ENCODE assay signal across 10 cellular contexts in genomic region chr5:37859805-37860204, GRCh38. TPM values are rescaled to one million over a fixed set of nuclear protein-coding genes. Genes with fewer than 3 reads are reported as not detected.
DNase-seq lines count a peak whose midpoint lies in the region; ATAC-seq and TF ChIP-seq lines count a peak whose summit lies in the region.
"Had no signal": no experiment of that assay in that cellular context is flagged by ENCODE, and none has a peak within 500 bp of the region (broad histone marks: within the 10 kb centered on the region; RNA-seq: fewer than 3 reads in every experiment).

No MANE protein-coding gene starts in this region.

- no peaks in the 10 kb centered on the region for H3K36me3 Mint-ChIP-seq in activated T-helper 2 cell treated with anti-CD3 and anti-CD28 coated beads, Interferon-gamma antibody, Interleukin-2, Interleukin-4, amounts not matched to agents 10 μg/mL and 5 μg/mL and 100 μg/mL, durations not matched to agents 14 hours and 24 hours and 36 hours (ENCODE audit: low read depth)
- no peaks in the 10 kb centered on the region for H3K36me3 Mint-ChIP-seq in CD14-positive monocyte
- peaks cover 3% of the 10 kb centered on the region; the same call in 1 of the 2 replicates for H3K36me3 Mint-ChIP-seq in WTC11

- H3K4me3 Mint-ChIP-seq in activated T-helper 2 cell treated with anti-CD3 and anti-CD28 coated beads, Interferon-gamma antibody, Interleukin-2, Interleukin-4, amounts not matched to agents 10 μg/mL and 5 μg/mL and 100 μg/mL, durations not matched to agents 14 hours and 24 hours and 36 hours (ENCODE audit: low read depth), result no peak overlapping the region
- H3K4me3 Mint-ChIP-seq in CD14-positive monocyte (no peak overlapping the region), WTC11 (no peak overlapping the region)
- H3K4me3 Mint-ChIP-seq: activated T-helper 17 cell treated with anti-CD3 and anti-CD28 coated beads, Interleukin-2, amount 50 U/mL, for 72 hours had no signal

- H3K4me2 ChIP-seq in Karpas-422 (ENCODE audit: low read depth, low read length, poor library complexity, severe bottlenecking), result no peak overlapping the region

- no peak for TF ChIP-seq POLR2A in gastrocnemius medialis (IDR thresholded peaks at IDR 0.05)

- H3K27ac ChIP-seq in Karpas-422 (ENCODE audit: low read length) (no peak overlapping the region), gastrocnemius medialis (no peak overlapping the region)

- intact Hi-C loops in activated T-helper 2 cell treated with anti-CD3 and anti-CD28 coated beads, Interferon-gamma antibody, Interleukin-2, Interleukin-4, amounts not matched to agents 10 μg/mL and 5 μg/mL and 100 μg/mL, durations not matched to agents 14 hours and 24 hours and 36 hours (cut with micrococcal nuclease), result no loop called here
- intact Hi-C loops in CD14-positive monocyte (cut with micrococcal nuclease) (no loop called here), gastrocnemius medialis (cut with DNase I; ENCODE audit: low total_unique reads) (no loop called here)

- no peaks in the 10 kb centered on the region for H4K20me1 ChIP-seq in Karpas-422 (ENCODE audit: insufficient read depth, low read depth, low read length)

- no peaks in the 10 kb centered on the region for H3K9me2 ChIP-seq in Karpas-422 (replicated peaks; ENCODE audit: insufficient read depth, low read length)

- CTCF ChIA-PET in WTC11 (lab: Charles Lee), result no interaction called here

- DNase-seq in CD1c-positive myeloid dendritic cell (ENCODE audit: extremely low spot score) (peak; percentile 2), Karpas-422 (peak; percentile 50), CD14-positive monocyte (ENCODE audit: low spot score) (no peak), gastrocnemius medialis (no peak), WTC11 (ENCODE audit: low spot score) (no peak)
- DNase-seq in activated T-helper 2 cell treated with anti-CD3 and anti-CD28 coated beads, Interferon-gamma antibody, Interleukin-2, Interleukin-4, amounts not matched to agents 10 μg/mL and 5 μg/mL and 100 μg/mL, durations not matched to agents 14 hours and 24 hours and 36 hours (ENCODE audit: low spot score), result no peak

- H2AFZ ChIP-seq in Karpas-422 (ENCODE audit: low read length), result no peak overlapping the region

- no peak overlapping the region for H3K9ac ChIP-seq in Karpas-422 (ENCODE audit: low read length)

- no peaks in the 10 kb centered on the region for H3K9me3 Mint-ChIP-seq in activated T-helper 2 cell treated with anti-CD3 and anti-CD28 coated beads, Interferon-gamma antibody, Interleukin-2, Interleukin-4, amounts not matched to agents 10 μg/mL and 5 μg/mL and 100 μg/mL, durations not matched to agents 14 hours and 24 hours and 36 hours
- H3K9me3 Mint-ChIP-seq in CD14-positive monocyte, result peaks cover 0 to 3% (median 2%) of the 10 kb centered on the region in 7 donors
- peaks cover 10% of the 10 kb centered on the region for H3K9me3 Mint-ChIP-seq in WTC11
- H3K9me3 Mint-ChIP-seq: activated T-helper 17 cell treated with anti-CD3 and anti-CD28 coated beads, Interleukin-2, amount 50 U/mL, for 72 hours had no signal

- no peak overlapping the region for H3K27ac Mint-ChIP-seq in activated T-helper 2 cell treated with anti-CD3 and anti-CD28 coated beads, Interferon-gamma antibody, Interleukin-2, Interleukin-4, amounts not matched to agents 10 μg/mL and 5 μg/mL and 100 μg/mL, durations not matched to agents 14 hours and 24 hours and 36 hours
- no peak overlapping the region for H3K27ac Mint-ChIP-seq in CD14-positive monocyte
- no peak overlapping the region for H3K27ac Mint-ChIP-seq in WTC11
- H3K27ac Mint-ChIP-seq: activated T-helper 17 cell treated with anti-CD3 and anti-CD28 coated beads, Interleukin-2, amount 50 U/mL, for 72 hours had no signal

- TF ChIP-seq CTCF in CD14-positive monocyte (IDR thresholded peaks at IDR 0.05) (no peak), gastrocnemius medialis (IDR thresholded peaks at IDR 0.05 in 4 of 5, conservative IDR thresholded peaks at IDR 0.05 in 1 of 5) (no peak), WTC11 (IDR thresholded peaks at IDR 0.05) (no peak)

- H3K27me3 ChIP-seq in Karpas-422 (ENCODE audit: low read length), result no peaks in the 10 kb centered on the region
- peaks cover 0 to 4% (median 0%) of the 10 kb centered on the region in 3 donors for H3K27me3 ChIP-seq in gastrocnemius medialis

- H3K36me3 ChIP-seq in Karpas-422 (ENCODE audit: insufficient read depth, low read length) (no peaks in the 10 kb centered on the region), gastrocnemius medialis (no peaks in the 10 kb centered on the region)

- H3K9me3 ChIP-seq in Karpas-422 (ENCODE audit: low read length), result no peaks in the 10 kb centered on the region
- no peaks in the 10 kb centered on the region for H3K9me3 ChIP-seq in gastrocnemius medialis

- in situ Hi-C loops in gastrocnemius medialis (cut with MboI; ENCODE audit: low sequenced_read_pairs in 4 of 4), result no loop called here

- H3K4me1 Mint-ChIP-seq in activated T-helper 2 cell treated with anti-CD3 and anti-CD28 coated beads, Interferon-gamma antibody, Interleukin-2, Interleukin-4, amounts not matched to agents 10 μg/mL and 5 μg/mL and 100 μg/mL, durations not matched to agents 14 hours and 24 hours and 36 hours (ENCODE audit: low read depth), result no peaks in the 10 kb centered on the region
- H3K4me1 Mint-ChIP-seq in CD14-positive monocyte (no peaks in the 10 kb centered on the region), WTC11 (no peaks in the 10 kb centered on the region)
- H3K4me1 Mint-ChIP-seq: activated T-helper 17 cell treated with anti-CD3 and anti-CD28 coated beads, Interleukin-2, amount 50 U/mL, for 72 hours had no signal

- H3K4me1 ChIP-seq in Karpas-422 (ENCODE audit: low read length) (peaks cover 3% of the 10 kb centered on the region; the same call in 1 of the 2 replicates), gastrocnemius medialis (no peaks in the 10 kb centered on the region)

- POLR2A ChIA-PET in WTC11 (lab: Charles Lee), result no interaction called here

- H3K79me2 ChIP-seq in Karpas-422 (ENCODE audit: low read length), result no peaks in the 10 kb centered on the region

- H3K4me3 ChIP-seq in Karpas-422 (ENCODE audit: low read length), result no peak overlapping the region
- H3K4me3 ChIP-seq in gastrocnemius medialis, result no peak overlapping the region

- peak; percentile 90 for ATAC-seq in GM19395 (IDR thresholded peaks at IDR 0.05; ENCODE audit: unreplicated experiment)
- peak; percentile 99 for ATAC-seq in HG02884 (IDR thresholded peaks at IDR 0.05; ENCODE audit: unreplicated experiment)
- ATAC-seq in gastrocnemius medialis, result no peak
- no peak for ATAC-seq in WTC11
- ATAC-seq: activated T-helper 17 cell treated with anti-CD3 and anti-CD28 coated beads, Interleukin-2, amount 50 U/mL, for 72 hours had no signal

- peaks cover 1% of the 10 kb centered on the region for H3K27me3 Mint-ChIP-seq in activated T-helper 2 cell treated with anti-CD3 and anti-CD28 coated beads, Interferon-gamma antibody, Interleukin-2, Interleukin-4, amounts not matched to agents 10 μg/mL and 5 μg/mL and 100 μg/mL, durations not matched to agents 14 hours and 24 hours and 36 hours (ENCODE audit: low read depth)
- H3K27me3 Mint-ChIP-seq in CD14-positive monocyte (ENCODE audit: low read depth in 3 of 3) (peaks cover 2 to 5% (median 3%) of the 10 kb centered on the region in 3 donors), WTC11 (ENCODE audit: low read depth) (no peaks in the 10 kb centered on the region)

TF ChIP-seq in WTC11, 78 proteins besides CTCF, POLR2A, EP300 and RAD21:
- no peak for TF ChIP-seq ARID4B (CRISPR knock-in tag; IDR thresholded peaks at IDR 0.05; ENCODE audit: borderline replicate concordance)
- TF ChIP-seq PRRX2 (CRISPR knock-in tag; IDR thresholded peaks at IDR 0.05), result no peak
- TF ChIP-seq SMAD3 (CRISPR knock-in tag; IDR thresholded peaks at IDR 0.05; ENCODE audit: borderline replicate concordance), result no peak
- no peak for TF ChIP-seq ZNF671 (CRISPR knock-in tag; IDR thresholded peaks at IDR 0.05)

RNA-seq across cellular contexts. Expression of gene GDNF, which starts 20.0 kb away (rescaled TPM):
- total RNA-seq in Karpas-422 (2014; rRNA removed; shearing (Covaris generic); ENCODE audit: low replicate concordance), result 0.11 TPM in 1 of 2 replicates, not detected in the other
- 0.60 TPM in 1 of 2 replicates, not detected in the other for total RNA-seq in activated T-helper 2 cell treated with anti-CD3 and anti-CD28 coated beads, Interferon-gamma antibody, Interleukin-2, Interleukin-4, amounts not matched to agents 10 μg/mL and 5 μg/mL and 100 μg/mL, durations not matched to agents 14 hours and 24 hours and 36 hours
- not detected for polyA plus RNA-seq in CD14-positive monocyte
- total RNA-seq in gastrocnemius medialis (1 to 10 TPM; 1.5 to 6.0 (median 2.1) TPM), WTC11 (2021) (0.96 to 4.7 TPM (median 1.1 TPM) in 3 replicates)
- total RNA-seq: activated T-helper 17 cell treated with anti-CD3 and anti-CD28 coated beads, Interleukin-2, amount 50 U/mL, for 72 hours; NCI-H460 had no signal

Comparison
In these comparisons a context has a peak if more than half of its experiments do, and no peak if none do; other contexts are left out.
1. DNase-seq: peak in CD1c-positive myeloid dendritic cell (single experiment) and Karpas-422 (single experiment); none in activated T-helper 2 cell treated with anti-CD3 and anti-CD28 coated beads, Interferon-gamma antibody, Interleukin-2, Interleukin-4, amounts not matched to agents 10 μg/mL and 5 μg/mL and 100 μg/mL, durations not matched to agents 14 hours and 24 hours and 36 hours (single experiment), CD14-positive monocyte (single experiment), gastrocnemius medialis (0 of 2) and WTC11 (single experiment).
2. ATAC-seq: peak in GM19395 (single experiment) and HG02884 (single experiment); none in gastrocnemius medialis (0 of 2) and WTC11 (single experiment).